ENCODE assay signal across 35 cellular contexts in genomic region chr18:72878143-72878542, GRCh38. TPM values are rescaled to one million over a fixed set of nuclear protein-coding genes. Genes with fewer than 3 reads are reported as not detected.
"Had no signal": no experiment of that assay in that cellular context is flagged by ENCODE, and none has a peak within 500 bp of the region (broad histone marks: within the 10 kb centered on the region; RNA-seq: fewer than 3 reads in every experiment).

No MANE protein-coding gene starts in this region.

- DNase-seq: activated CD4-positive, alpha-beta memory T cell treated with anti-CD3 and anti-CD28 coated beads, Interleukin-2, amount 10 ng/mL, durations not matched to agents 7 days and 5 days; activated CD4-positive, alpha-beta T cell treated with anti-CD3 and anti-CD28 coated beads for 1 hour; activated CD4-positive, alpha-beta T cell treated with anti-CD3 and anti-CD28 coated beads for 48 hours; activated CD4-positive, CD25-positive, alpha-beta regulatory T cell; activated CD8-positive, alpha-beta memory T cell treated with anti-CD3 and anti-CD28 coated beads for 24 hours; activated CD8-positive, alpha-beta memory T cell treated with anti-CD3 and anti-CD28 coated beads, Interleukin-2, amount 10 ng/mL, durations not matched to agents 7 days and 5 days; activated CD8-positive, alpha-beta memory T cell treated with anti-CD3 and anti-CD28 coated beads, Interleukin-2, amount 50 U/mL, for 48 hours; activated effector memory CD4-positive, alpha-beta T cell treated with anti-CD3 and anti-CD28 coated beads, Interleukin-2, amount 50 U/mL, for 16 hours; activated naive CD4-positive, alpha-beta T cell; activated naive CD4-positive, alpha-beta T cell treated with anti-CD3 and anti-CD28 coated beads, Interleukin-2, amount 50 U/mL, for 16 hours; activated naive CD8-positive, alpha-beta T cell treated with anti-CD3 and anti-CD28 coated beads for 36 hours; activated T-cell treated with anti-CD3 and anti-CD28 coated beads, Interleukin-2, amount 50 U/mL, for 48 hours; amniotic stem cell; aorta; brain microvascular endothelial cell; Karpas-422; KBM-7; NCI-H1105; NCI-H1417 treated with DMSO at 0.1 percent for 48 hours; NCI-H1694 treated with DMSO at 0.1 percent for 48 hours; NCI-H2029; NCI-H2171 treated with DMSO at 0.1 percent for 48 hours; NCI-H2227 treated with DMSO at 0.1 percent for 48 hours; NCI-H524 treated with DMSO at 0.1 percent for 48 hours; NK-92 treated with Interleukin-12 subunit alpha and Interleukin-12 subunit beta, amount 100 ng/mL, for 24 hours; PC-9; Right ventricle myocardium superior; SW 1271; T-helper 1 cell; T-helper 2 cell; T-helper 9 cell had no signal

- H3K27ac ChIP-seq: brain microvascular endothelial cell, PC-9, RWPE1, VCaP had no signal

- ATAC-seq: activated CD8-positive, alpha-beta memory T cell treated with anti-CD3 and anti-CD28 coated beads, Interleukin-2, amount 10 ng/mL, durations not matched to agents 7 days and 5 days had no signal

- H3K27me3 ChIP-seq: brain microvascular endothelial cell had no signal

- H3K36me3 ChIP-seq: brain microvascular endothelial cell had no signal

- H3K4me2 ChIP-seq: PC-9 had no signal

- H3K4me3 ChIP-seq: PC-9 had no signal

RNA-seq across cellular contexts. Expression of gene NETO1, which starts 10.4 kb away (rescaled TPM):
- total RNA-seq: activated CD4-positive, alpha-beta memory T cell treated with anti-CD3 and anti-CD28 coated beads, Interleukin-2, amount 10 ng/mL, durations not matched to agents 7 days and 5 days; activated CD8-positive, alpha-beta memory T cell treated with anti-CD3 and anti-CD28 coated beads, Interleukin-2, amount 10 ng/mL, durations not matched to agents 7 days and 5 days; activated naive CD8-positive, alpha-beta T cell treated with anti-CD3 and anti-CD28 coated beads for 36 hours; NCI-H460; OCI-LY7; PC-9; Right ventricle myocardium superior had no signal
- polyA plus RNA-seq: aorta had no signal
